Comparison of ENCODE assay signal across 32 cellular contexts in the genomic region with DNA sequence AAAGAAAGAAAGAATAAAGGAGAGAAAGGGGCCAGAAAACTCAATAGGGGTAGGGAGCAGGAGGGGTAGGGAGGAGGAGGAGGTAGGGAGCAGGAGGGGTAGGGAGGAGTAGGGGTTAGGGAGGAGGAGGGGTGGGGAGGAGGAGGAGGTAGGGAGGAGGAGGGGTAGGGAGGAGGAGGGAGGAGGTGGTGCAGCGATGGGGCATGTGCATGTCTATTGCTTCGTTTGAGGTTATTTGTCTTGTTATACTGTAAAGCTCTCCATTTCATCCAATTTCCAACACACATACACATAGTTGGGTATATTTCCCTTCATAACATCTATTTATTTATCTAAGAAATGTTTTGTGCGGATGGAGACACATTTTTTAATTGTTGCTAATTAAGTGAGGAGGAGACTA. TPM values are rescaled to one million over a fixed set of nuclear protein-coding genes. Genes with fewer than 3 reads are reported as not detected.
"Had no signal": no experiment of that assay in that cellular context is flagged by ENCODE, and none has a peak within 500 bp of the region (broad histone marks: within the 10 kb centered on the region; RNA-seq: fewer than 3 reads in every experiment).

No MANE protein-coding gene starts in this region.

- DNase-seq: activated CD4-positive, alpha-beta T cell treated with anti-CD3 and anti-CD28 coated beads for 36 hours; activated CD4-positive, alpha-beta T cell treated with anti-CD3 and anti-CD28 coated beads, Interleukin-2, amount 10 ng/mL, durations not matched to agents 7 days and 5 days; activated CD4-positive, alpha-beta T cell treated with anti-CD3 and anti-CD28 coated beads, Interleukin-2, amount 50 U/mL, for 48 hours; activated CD8-positive, alpha-beta T cell treated with anti-CD3 and anti-CD28 coated beads, Interleukin-2, amount 10 ng/mL, durations not matched to agents 7 days and 5 days; activated gamma-delta T cell; activated naive CD4-positive, alpha-beta T cell treated with Interleukin-2 at 50 U/mL for 16 hours; activated naive CD8-positive, alpha-beta T cell treated with anti-CD3 and anti-CD28 coated beads, Interleukin-2, amount 10 ng/mL, durations not matched to agents 7 days and 5 days; activated T-cell treated with anti-CD3 and anti-CD28 coated beads, Interleukin-2, amount 50 U/mL, for 24 hours; body of pancreas; NCI-H1092 treated with DMSO at 0.1 percent for 48 hours; NCI-H1417; NCI-H146; NCI-H187; NCI-H2029 treated with DMSO at 0.1 percent for 48 hours; NCI-H2107; NCI-H2171; NCI-H2227 treated with DMSO at 0.1 percent for 48 hours; NCI-H446; NCI-H510A treated with DMSO at 0.1 percent for 48 hours; NCI-H82; SHP77; SJCRH30 had no signal

- FAIRE-seq: TTC549 had no signal

- H3K9me3 ChIP-seq: body of pancreas, breast epithelium, SJCRH30 had no signal

- H3K27ac ChIP-seq: body of pancreas, breast epithelium, SJCRH30, SK-N-MC had no signal

- H3K27me3 ChIP-seq: body of pancreas, breast epithelium, SJCRH30 had no signal

- H3K4me1 ChIP-seq: body of pancreas, breast epithelium, SJCRH30 had no signal

- H3K36me3 ChIP-seq: breast epithelium, SJCRH30 had no signal

- H3K4me3 ChIP-seq: body of pancreas, breast epithelium, SJCRH30, SK-N-MC had no signal

- ATAC-seq: activated CD4-positive, alpha-beta T cell treated with anti-CD3 and anti-CD28 coated beads for 36 hours; activated CD4-positive, CD25-positive, alpha-beta regulatory T cell treated with anti-CD3 and anti-CD28 coated beads, Interleukin-2, amount 50 U/mL, for 24 hours; activated CD8-positive, alpha-beta T cell treated with anti-CD3 and anti-CD28 coated beads, Interleukin-2, amount 10 ng/mL, durations not matched to agents 7 days and 5 days; body of pancreas; Panc1 had no signal

RNA-seq across cellular contexts. Expression of a gene that starts 19.7 kb away (rescaled TPM):
- total RNA-seq: astrocyte, SJCRH30 had no signal

RNA-seq across cellular contexts. Expression of a gene that starts 40.6 kb away (rescaled TPM):
- total RNA-seq: activated CD4-positive, alpha-beta T cell treated with anti-CD3 and anti-CD28 coated beads for 36 hours; activated CD4-positive, alpha-beta T cell treated with anti-CD3 and anti-CD28 coated beads, Interleukin-2, amount 10 ng/mL, durations not matched to agents 7 days and 5 days; activated CD8-positive, alpha-beta T cell treated with anti-CD3 and anti-CD28 coated beads, Interleukin-2, amount 10 ng/mL, durations not matched to agents 7 days and 5 days; activated T-helper 2 cell treated with anti-CD3 and anti-CD28 coated beads, Interferon-gamma antibody, Interleukin-2, Interleukin-4, amounts not matched to agents 10 μg/mL and 5 μg/mL and 100 μg/mL, durations not matched to agents 14 hours and 24 hours and 36 hours; astrocyte; LHCN-M2; SJCRH30; T-helper 1 cell treated with Interleukin-12 subunit alpha and Interleukin-12 subunit beta and Interleukin-4 antibody, amounts not matched to agents 30 ng/mL and 1 ng/mL, for 36 hours; T-helper 2 cell treated with Interferon-gamma antibody and Interleukin-4, amounts not matched to agents 100 ng/mL and 5 ng/mL, for 36 hours had no signal
